ENCODE assay signal across 9 cellular contexts in genomic region chr17:5526821-5527598, GRCh38. TPM values are rescaled to one million over a fixed set of nuclear protein-coding genes. Genes with fewer than 3 reads are reported as not detected.
DNase-seq lines count a peak whose midpoint lies in the region; ATAC-seq and TF ChIP-seq lines count a peak whose summit lies in the region.
"Had no signal": no experiment of that assay in that cellular context is flagged by ENCODE, and none has a peak within 500 bp of the region (broad histone marks: within the 10 kb centered on the region; RNA-seq: fewer than 3 reads in every experiment).

No MANE protein-coding gene starts in this region.

- H3K36me3 ChIP-seq in fibroblast of lung (ENCODE audit: control insufficient read depth, insufficient read depth, low read length), result peaks cover 8% of the 10 kb centered on the region
- no peaks in the 10 kb centered on the region for H3K36me3 ChIP-seq in neural progenitor cell
- H3K36me3 ChIP-seq in testis (ENCODE audit: low read depth, missing control alignments), result no peaks in the 10 kb centered on the region
- H3K36me3 ChIP-seq in OCI-LY7 (ENCODE audit: insufficient read depth, low read length), result no peaks in the 10 kb centered on the region

- H4K20me1 ChIP-seq in fibroblast of lung (ENCODE audit: control insufficient read depth, extremely low read depth, insufficient read depth, low read length) (no peaks in the 10 kb centered on the region), neural progenitor cell (ENCODE audit: low read depth) (no peaks in the 10 kb centered on the region), OCI-LY7 (ENCODE audit: insufficient read depth, low read length) (no peaks in the 10 kb centered on the region)

- H3K4me3 ChIP-seq in NB4 (ENCODE audit: low read depth, low read length) (no peak overlapping the region), fibroblast of lung (replicated peaks in 1 of 4; ENCODE audit: control extremely low read depth in 1 of 4, insufficient read depth in 1 of 4, low read depth in 3 of 4, low read length in 4 of 4) (no peak overlapping the region), neural progenitor cell (no peak overlapping the region), testis (no peak overlapping the region), OCI-LY7 (ENCODE audit: low read depth, low read length, poor library complexity, severe bottlenecking) (no peak overlapping the region)

- no peak overlapping the region for H3K4me3 Mint-ChIP-seq in activated CD8-positive, alpha-beta T cell treated with anti-CD3 and anti-CD28 coated beads, Interleukin-2, amount 10 ng/mL, durations not matched to agents 7 days and 5 days
- peak overlapping the region; percentile 65 for H3K4me3 Mint-ChIP-seq in neural progenitor cell

- DNase-seq in DMS53 treated with DMSO at 0.1 percent for 48 hours (lab: John Stamatoyannopoulos, UW; ENCODE audit: unreplicated experiment), result peak; percentile 26
- peak; percentile 73 for DNase-seq in NB4 (ENCODE audit: low read depth)
- DNase-seq in activated CD8-positive, alpha-beta T cell treated with anti-CD3 and anti-CD28 coated beads, Interleukin-2, amount 10 ng/mL, durations not matched to agents 7 days and 5 days, result peak; percentile 56
- peak; percentile 94 to 98 for DNase-seq in fibroblast of lung (ENCODE audit: low read depth in 2 of 2)
- DNase-seq in neural progenitor cell (ENCODE audit: low spot score), result peak; percentile 26
- DNase-seq in stromal cell of bone marrow (ENCODE audit: low read depth), result peak; percentile 98
- DNase-seq in testis, result no peak
- DNase-seq in OCI-LY7 (ENCODE audit: low spot score), result no peak

- no TSS peak for BruUV-seq in OCI-LY7 (replicated peaks; lab: Mats Ljungman, UMichigan)

- H3K27ac Mint-ChIP-seq in activated CD8-positive, alpha-beta T cell treated with anti-CD3 and anti-CD28 coated beads, Interleukin-2, amount 10 ng/mL, durations not matched to agents 7 days and 5 days, result peak overlapping the region; percentile 62
- H3K27ac Mint-ChIP-seq in neural progenitor cell, result peak overlapping the region; percentile 99

- intact Hi-C loops in testis (cut with DNase I; ENCODE audit: low total_unique reads), result no loop called here
- intact Hi-C loops in OCI-LY7 (cut with micrococcal nuclease; ENCODE audit: unreplicated experiment), result no loop called here

- TF ChIP-seq POLR2A in NB4 (IDR thresholded peaks at IDR 0.05; ENCODE audit: extremely low read depth, insufficient read length), result no peak
- TF ChIP-seq POLR2A in testis (IDR thresholded peaks at IDR 0.05), result no peak

- POLR2A ChIA-PET in activated CD8-positive, alpha-beta T cell treated with anti-CD3 and anti-CD28 coated beads, Interleukin-2, amount 10 ng/mL, durations not matched to agents 7 days and 5 days (lab: Charles Lee), result no interaction called here
- POLR2A ChIA-PET in OCI-LY7 (lab: Charles Lee), result no interaction called here

- H3K9me3 ChIP-seq in fibroblast of lung (ENCODE audit: control insufficient read depth, insufficient read depth, low read depth, low read length) (no peaks in the 10 kb centered on the region), neural progenitor cell (ENCODE audit: low read depth) (no peaks in the 10 kb centered on the region), testis (no peaks in the 10 kb centered on the region), OCI-LY7 (ENCODE audit: low read length) (no peaks in the 10 kb centered on the region)

- no peaks in the 10 kb centered on the region for H3F3A ChIP-seq in neural progenitor cell (ENCODE audit: low read depth)

- peak overlapping the region; percentile 82 for H3K27ac ChIP-seq in fibroblast of lung (ENCODE audit: insufficient read depth, low read length)
- no peak overlapping the region for H3K27ac ChIP-seq in neural progenitor cell
- H3K27ac ChIP-seq in testis, result no peak overlapping the region
- no peak overlapping the region for H3K27ac ChIP-seq in OCI-LY7 (ENCODE audit: low read depth, low read length, poor library complexity, severe bottlenecking)
- H3K27ac ChIP-seq: parathyroid adenoma had no signal

- H3K4me2 ChIP-seq in fibroblast of lung (ENCODE audit: extremely low read depth, insufficient read depth, low read length), result peak overlapping the region; percentile 7
- no peak overlapping the region for H3K4me2 ChIP-seq in neural progenitor cell
- H3K4me2 ChIP-seq in OCI-LY7 (ENCODE audit: low read length), result no peak overlapping the region

- ATAC-seq in activated CD8-positive, alpha-beta T cell treated with anti-CD3 and anti-CD28 coated beads, Interleukin-2, amount 10 ng/mL, durations not matched to agents 7 days and 5 days, result peak; percentile 86

- peaks cover 43% of the 10 kb centered on the region for H3K36me3 Mint-ChIP-seq in activated CD8-positive, alpha-beta T cell treated with anti-CD3 and anti-CD28 coated beads, Interleukin-2, amount 10 ng/mL, durations not matched to agents 7 days and 5 days (ENCODE audit: low read depth)
- no peaks in the 10 kb centered on the region for H3K36me3 Mint-ChIP-seq in neural progenitor cell

- H3K27me3 ChIP-seq in fibroblast of lung (ENCODE audit: control insufficient read depth, insufficient read depth, low read length) (no peaks in the 10 kb centered on the region), neural progenitor cell (no peaks in the 10 kb centered on the region), testis (no peaks in the 10 kb centered on the region)

- TF ChIP-seq CTCF in NB4 (IDR thresholded peaks at IDR 0.05; ENCODE audit: low read depth, low read length) (no peak), fibroblast of lung (conservative IDR thresholded peaks at IDR 0.05 in 1 of 2, IDR thresholded peaks at IDR 0.05 in 1 of 2; ENCODE audit: low read depth in 1 of 2, low read length in 2 of 2) (no peak), neural progenitor cell (IDR thresholded peaks at IDR 0.05) (no peak), testis (IDR thresholded peaks at IDR 0.05) (no peak), OCI-LY7 (conservative IDR thresholded peaks at IDR 0.05; ENCODE audit: low read length) (no peak)

- H3K9me2 ChIP-seq in OCI-LY7 (ENCODE audit: insufficient read depth, low read length), result no peaks in the 10 kb centered on the region

- no peaks in the 10 kb centered on the region for H3K27me3 Mint-ChIP-seq in activated CD8-positive, alpha-beta T cell treated with anti-CD3 and anti-CD28 coated beads, Interleukin-2, amount 10 ng/mL, durations not matched to agents 7 days and 5 days (ENCODE audit: low read depth)
- H3K27me3 Mint-ChIP-seq in neural progenitor cell (ENCODE audit: insufficient read depth, low read depth), result peaks cover 3% of the 10 kb centered on the region

- H3K4me1 Mint-ChIP-seq in activated CD8-positive, alpha-beta T cell treated with anti-CD3 and anti-CD28 coated beads, Interleukin-2, amount 10 ng/mL, durations not matched to agents 7 days and 5 days (ENCODE audit: low read depth), result peaks cover 14% of the 10 kb centered on the region
- H3K4me1 Mint-ChIP-seq in neural progenitor cell, result peaks cover 32% of the 10 kb centered on the region

- H3K9ac ChIP-seq in fibroblast of lung (ENCODE audit: insufficient read depth, low read length), result peak overlapping the region; percentile 17
- H3K9ac ChIP-seq in neural progenitor cell, result no peak overlapping the region
- H3K9ac ChIP-seq: parathyroid adenoma had no signal

- CTCF ChIA-PET in activated CD8-positive, alpha-beta T cell treated with anti-CD3 and anti-CD28 coated beads, Interleukin-2, amount 10 ng/mL, durations not matched to agents 7 days and 5 days (lab: Charles Lee), result no interaction called here
- CTCF ChIA-PET in OCI-LY7 (lab: Charles Lee; ENCODE audit: unreplicated experiment), result no interaction called here

- H3K79me2 ChIP-seq in fibroblast of lung (ENCODE audit: control insufficient read depth, insufficient read depth, low read length) (no peaks in the 10 kb centered on the region), neural progenitor cell (ENCODE audit: low read depth) (no peaks in the 10 kb centered on the region), OCI-LY7 (ENCODE audit: insufficient read depth, low read depth, low read length) (no peaks in the 10 kb centered on the region)
- H3K79me2 ChIP-seq: parathyroid adenoma had no signal

- no peaks in the 10 kb centered on the region for H3K9me3 Mint-ChIP-seq in activated CD8-positive, alpha-beta T cell treated with anti-CD3 and anti-CD28 coated beads, Interleukin-2, amount 10 ng/mL, durations not matched to agents 7 days and 5 days (ENCODE audit: insufficient read depth)
- peaks cover 5% of the 10 kb centered on the region for H3K9me3 Mint-ChIP-seq in neural progenitor cell

- WGBS in testis, 2 donors, result 62 to 72% methylated on average over 12 to 14 of the region's 14 CpGs

- peaks cover 13% of the 10 kb centered on the region for H3K4me1 ChIP-seq in fibroblast of lung (ENCODE audit: control insufficient read depth, extremely low read depth, insufficient read depth, low read length)
- no peaks in the 10 kb centered on the region for H3K4me1 ChIP-seq in neural progenitor cell
- H3K4me1 ChIP-seq in testis, result no peaks in the 10 kb centered on the region
- H3K4me1 ChIP-seq in OCI-LY7 (ENCODE audit: insufficient read depth, low read length, poor library complexity, severe bottlenecking), result no peaks in the 10 kb centered on the region
- H3K4me1 ChIP-seq: parathyroid adenoma had no signal

- H2AFZ ChIP-seq in fibroblast of lung (ENCODE audit: low read length) (no peak overlapping the region), neural progenitor cell (replicated peaks) (peak overlapping the region; percentile 15), OCI-LY7 (ENCODE audit: low read length) (no peak overlapping the region)
- H2AFZ ChIP-seq: parathyroid adenoma had no signal

RNA-seq across cellular contexts. Expression of gene MIS12, which starts 40.6 kb away (rescaled TPM):
- 10 to 100 TPM; 36.1 to 40.0 TPM for total RNA-seq in activated CD8-positive, alpha-beta T cell treated with anti-CD3 and anti-CD28 coated beads, Interleukin-2, amount 10 ng/mL, durations not matched to agents 7 days and 5 days
- total RNA-seq in fibroblast of lung, result 11.2 and 14.4 TPM in 2 replicates
- polyA plus RNA-seq in fibroblast of lung, result 11.1 and 12.3 TPM in 2 replicates
- 7.5 and 8.5 TPM in 2 replicates for polyA plus RNA-seq in fibroblast of lung (2012)
- polyA minus RNA-seq in fibroblast of lung (ENCODE audit: low replicate concordance), result 3.7 and 5.4 TPM in 2 replicates
- total RNA-seq in neural progenitor cell (ENCODE audit: low replicate concordance), result 36.5 and 53.7 TPM in 2 replicates
- total RNA-seq in testis, result 10 to 100 TPM; 12.9 to 24.5 TPM
- polyA plus RNA-seq in testis (ENCODE audit: insufficient read depth, low read depth, low replicate concordance), result 20.8 TPM
- 21.0 and 26.4 TPM in 2 replicates for total RNA-seq in OCI-LY7 (2014; rRNA removed; shearing (Covaris generic))
- total RNA-seq in OCI-LY7 (2022), result 35.0 and 36.3 TPM in 2 replicates

RNA-seq across cellular contexts. Expression of gene DERL2, which starts 41.0 kb away (rescaled TPM):
- total RNA-seq in activated CD8-positive, alpha-beta T cell treated with anti-CD3 and anti-CD28 coated beads, Interleukin-2, amount 10 ng/mL, durations not matched to agents 7 days and 5 days, result 10 to 100 TPM; 66.0 to 71.1 TPM
- 19.8 and 30.9 TPM in 2 replicates for total RNA-seq in fibroblast of lung
- 87.9 and 104 TPM in 2 replicates for polyA plus RNA-seq in fibroblast of lung
- 76.0 and 84.8 TPM in 2 replicates for polyA plus RNA-seq in fibroblast of lung (2012)
- polyA minus RNA-seq in fibroblast of lung (ENCODE audit: low replicate concordance), result 9.4 and 12.0 TPM in 2 replicates
- total RNA-seq in neural progenitor cell (ENCODE audit: low replicate concordance), result 40.9 and 47.8 TPM in 2 replicates
- 10 to 100 TPM; 70.8 to 97.0 TPM for total RNA-seq in testis
- polyA plus RNA-seq in testis (ENCODE audit: insufficient read depth, low read depth, low replicate concordance), result 159 TPM
- 25.8 and 28.1 TPM in 2 replicates for total RNA-seq in OCI-LY7 (2014; rRNA removed; shearing (Covaris generic))
- 56.3 and 56.9 TPM in 2 replicates for total RNA-seq in OCI-LY7 (2022)

RNA-seq across cellular contexts. Expression of gene NLRP1, which starts 57.3 kb away (rescaled TPM):
- total RNA-seq in activated CD8-positive, alpha-beta T cell treated with anti-CD3 and anti-CD28 coated beads, Interleukin-2, amount 10 ng/mL, durations not matched to agents 7 days and 5 days, result 10 to 100 TPM; 44.5 to 46.1 TPM
- 11.8 and 22.1 TPM in 2 replicates for total RNA-seq in fibroblast of lung
- polyA plus RNA-seq in fibroblast of lung, result 23.1 and 35.1 TPM in 2 replicates
- polyA plus RNA-seq in fibroblast of lung (2012), result 35.9 and 61.2 TPM in 2 replicates
- polyA minus RNA-seq in fibroblast of lung (ENCODE audit: low replicate concordance), result 31.1 and 31.2 TPM in 2 replicates
- 29.3 and 88.3 TPM in 2 replicates for total RNA-seq in neural progenitor cell (ENCODE audit: low replicate concordance)
- 10 to 100 TPM; 35.4 to 68.5 TPM for total RNA-seq in testis
- polyA plus RNA-seq in testis (ENCODE audit: insufficient read depth, low read depth, low replicate concordance), result 39.0 TPM
- 14.3 and 18.7 TPM in 2 replicates for total RNA-seq in OCI-LY7 (2014; rRNA removed; shearing (Covaris generic))
- 24.6 and 27.5 TPM in 2 replicates for total RNA-seq in OCI-LY7 (2022)

RNA-seq across cellular contexts. Expression of gene DHX33, which starts 58.2 kb away (rescaled TPM):
- total RNA-seq in activated CD8-positive, alpha-beta T cell treated with anti-CD3 and anti-CD28 coated beads, Interleukin-2, amount 10 ng/mL, durations not matched to agents 7 days and 5 days, result 10 to 100 TPM; 16.9 to 18.3 TPM
- 8.0 and 9.7 TPM in 2 replicates for total RNA-seq in fibroblast of lung
- 12.1 and 20.0 TPM in 2 replicates for polyA plus RNA-seq in fibroblast of lung
- 10.3 and 15.0 TPM in 2 replicates for polyA plus RNA-seq in fibroblast of lung (2012)
- polyA minus RNA-seq in fibroblast of lung (ENCODE audit: low replicate concordance), result 16.6 and 33.3 TPM in 2 replicates
- 15.0 and 19.0 TPM in 2 replicates for total RNA-seq in neural progenitor cell (ENCODE audit: low replicate concordance)
- total RNA-seq in testis, result 10 to 100 TPM; 17.6 to 18.0 TPM
- 12.7 TPM for polyA plus RNA-seq in testis (ENCODE audit: insufficient read depth, low read depth, low replicate concordance)
- total RNA-seq in OCI-LY7 (2014; rRNA removed; shearing (Covaris generic)), result 19.1 and 24.0 TPM in 2 replicates
- 35.2 and 38.4 TPM in 2 replicates for total RNA-seq in OCI-LY7 (2022)

Comparison
In these comparisons a context has a peak if more than half of its experiments do, and no peak if none do; other contexts are left out.
1. DNase-seq: peak in DMS53 treated with DMSO at 0.1 percent for 48 hours (single experiment), NB4 (single experiment), activated CD8-positive, alpha-beta T cell treated with anti-CD3 and anti-CD28 coated beads, Interleukin-2, amount 10 ng/mL, durations not matched to agents 7 days and 5 days (single experiment), fibroblast of lung (2 of 2), neural progenitor cell (single experiment) and stromal cell of bone marrow (single experiment); none in testis (single experiment) and OCI-LY7 (single experiment).